16 cellular contexts compared by ENCODE assay signal in genomic region chr2:35989523-35989922, GRCh38.
DNase-seq lines count a peak whose midpoint lies in the region; ATAC-seq and TF ChIP-seq lines count a peak whose summit lies in the region.
"Had no signal": no experiment of that assay in that cellular context is flagged by ENCODE, and none has a peak within 500 bp of the region (broad histone marks: within the 10 kb centered on the region; RNA-seq: fewer than 3 reads in every experiment).

No MANE protein-coding gene starts in this region.

- H3K79me2 ChIP-seq in Karpas-422 (ENCODE audit: low read length) = no peaks in the 10 kb centered on the region

- H3K27ac ChIP-seq in ovary (no peak overlapping the region), Karpas-422 (ENCODE audit: low read length) (no peak overlapping the region)

- H3K9ac ChIP-seq in Karpas-422 (ENCODE audit: low read length) = no peak overlapping the region

- no peaks in the 10 kb centered on the region for H3K27me3 ChIP-seq in ovary
- no peaks in the 10 kb centered on the region for H3K27me3 ChIP-seq in Karpas-422 (ENCODE audit: low read length)

- no peak overlapping the region for H2AFZ ChIP-seq in Karpas-422 (ENCODE audit: low read length)

- H3K27ac Mint-ChIP-seq in brain = peak overlapping the region in 2 of 5 experiments; percentile 5 to 36
- H3K27ac Mint-ChIP-seq: naive thymus-derived CD4-positive, alpha-beta T cell had no signal

- no peaks in the 10 kb centered on the region for H3K36me3 ChIP-seq in mucosa of descending colon (ENCODE audit: low read depth)
- H3K36me3 ChIP-seq in ovary = no peaks in the 10 kb centered on the region
- H3K36me3 ChIP-seq in Karpas-422 (ENCODE audit: insufficient read depth, low read length) = no peaks in the 10 kb centered on the region

- H3K27me3 Mint-ChIP-seq in brain = no peaks in the 10 kb centered on the region

- ATAC-seq in mucosa of descending colon = peak; percentile 36
- ATAC-seq: left ventricle myocardium superior; naive thymus-derived CD4-positive, alpha-beta T cell had no signal

- peaks cover 2 to 10% (median 6%) of the 10 kb centered on the region in 5 experiments for H3K9me3 Mint-ChIP-seq in brain

- H3K36me3 Mint-ChIP-seq in brain = no peaks in the 10 kb centered on the region

- H3K4me1 Mint-ChIP-seq in brain = peaks cover 5% of the 10 kb centered on the region

- DNase-seq in DMS53 treated with DMSO at 0.1 percent for 48 hours (lab: John Stamatoyannopoulos, UW; ENCODE audit: unreplicated experiment) = peak; percentile 13
- DNase-seq in NB4 (ENCODE audit: low read depth) = peak; percentile 54
- no peak for DNase-seq in mucosa of descending colon
- DNase-seq in ovary = no peak
- no peak for DNase-seq in activated effector memory CD4-positive, alpha-beta T cell treated with anti-CD3 and anti-CD28 coated beads, Interleukin-2, amount 50 U/mL, for 16 hours
- no peak for DNase-seq in Karpas-422
- DNase-seq in activated gamma-delta T cell treated with Interleukin-2 at 50 U/mL for 16 hours = no peak
- DNase-seq: activated CD4-positive, alpha-beta T cell treated with anti-CD3 and anti-CD28 coated beads for 1 hour; activated naive CD4-positive, alpha-beta T cell treated with anti-CD3 and anti-CD28 coated beads, Interleukin-2, amount 50 U/mL, for 16 hours; Caco-2; left ventricle myocardium superior; naive thymus-derived CD4-positive, alpha-beta T cell; NCI-H2081 treated with DMSO at 0.1 percent for 48 hours; NK-92 treated with Interleukin-12 subunit alpha and Interleukin-12 subunit beta, amount 100 ng/mL, for 24 hours; substantia nigra had no signal

- H3K4me3 ChIP-seq in NB4 (ENCODE audit: low read depth, low read length) (no peak overlapping the region), mucosa of descending colon (no peak overlapping the region), ovary (no peak overlapping the region), Karpas-422 (ENCODE audit: low read length) (no peak overlapping the region)

- no peak for TF ChIP-seq POLR2A in NB4 (IDR thresholded peaks at IDR 0.05; ENCODE audit: extremely low read depth, insufficient read length)
- TF ChIP-seq POLR2A in ovary (IDR thresholded peaks at IDR 0.05) = no peak

- H3K9me3 ChIP-seq in mucosa of descending colon (peaks cover 5% of the 10 kb centered on the region), ovary (no peaks in the 10 kb centered on the region), Karpas-422 (ENCODE audit: low read length) (no peaks in the 10 kb centered on the region; the same call in none of the 2 replicates)
- H3K9me3 ChIP-seq: Caco-2 had no signal

- no peak for TF ChIP-seq EP300 in ovary (IDR thresholded peaks at IDR 0.05)

- peak overlapping the region in 3 of 5 experiments; percentile 4 to 17 (median 10) for H3K4me3 Mint-ChIP-seq in brain
- H3K4me3 Mint-ChIP-seq: naive thymus-derived CD4-positive, alpha-beta T cell had no signal

- no peak overlapping the region for H3K4me2 ChIP-seq in Karpas-422 (ENCODE audit: low read depth, low read length, poor library complexity, severe bottlenecking)

- TF ChIP-seq CTCF in NB4 (IDR thresholded peaks at IDR 0.05; ENCODE audit: low read depth, low read length) (no peak), brain (conservative IDR thresholded peaks at IDR 0.05) (no peak), mucosa of descending colon (IDR thresholded peaks at IDR 0.05) (no peak), ovary (IDR thresholded peaks at IDR 0.05) (no peak)

- H3K4me1 ChIP-seq in mucosa of descending colon (ENCODE audit: low read depth) (no peaks in the 10 kb centered on the region), ovary (ENCODE audit: insufficient read depth) (no peaks in the 10 kb centered on the region), Karpas-422 (ENCODE audit: low read length) (no peaks in the 10 kb centered on the region)
- H3K4me1 ChIP-seq: Caco-2 had no signal

- 26 to 45% (median 31%) methylated on average over 4 of the region's 4 CpGs for WGBS in ovary, 3 donors

- H3K9me2 ChIP-seq in Karpas-422 (replicated peaks; ENCODE audit: insufficient read depth, low read length) = no peaks in the 10 kb centered on the region

- H4K20me1 ChIP-seq in Karpas-422 (ENCODE audit: insufficient read depth, low read depth, low read length) = no peaks in the 10 kb centered on the region

- intact Hi-C loops in mucosa of descending colon (cut with DNase I, micrococcal nuclease) = no loop called here
- intact Hi-C loops in ovary (cut with DNase I) = no loop called here

Comparison
In these comparisons a context has a peak if more than half of its experiments do, and no peak if none do; other contexts are left out.
1. DNase-seq: peak in DMS53 treated with DMSO at 0.1 percent for 48 hours (single experiment) and NB4 (single experiment); none in mucosa of descending colon (0 of 3), ovary (0 of 5), activated effector memory CD4-positive, alpha-beta T cell treated with anti-CD3 and anti-CD28 coated beads, Interleukin-2, amount 50 U/mL, for 16 hours (single experiment), Karpas-422 (single experiment) and activated gamma-delta T cell treated with Interleukin-2 at 50 U/mL for 16 hours (single experiment).